In the genomic region with DNA sequence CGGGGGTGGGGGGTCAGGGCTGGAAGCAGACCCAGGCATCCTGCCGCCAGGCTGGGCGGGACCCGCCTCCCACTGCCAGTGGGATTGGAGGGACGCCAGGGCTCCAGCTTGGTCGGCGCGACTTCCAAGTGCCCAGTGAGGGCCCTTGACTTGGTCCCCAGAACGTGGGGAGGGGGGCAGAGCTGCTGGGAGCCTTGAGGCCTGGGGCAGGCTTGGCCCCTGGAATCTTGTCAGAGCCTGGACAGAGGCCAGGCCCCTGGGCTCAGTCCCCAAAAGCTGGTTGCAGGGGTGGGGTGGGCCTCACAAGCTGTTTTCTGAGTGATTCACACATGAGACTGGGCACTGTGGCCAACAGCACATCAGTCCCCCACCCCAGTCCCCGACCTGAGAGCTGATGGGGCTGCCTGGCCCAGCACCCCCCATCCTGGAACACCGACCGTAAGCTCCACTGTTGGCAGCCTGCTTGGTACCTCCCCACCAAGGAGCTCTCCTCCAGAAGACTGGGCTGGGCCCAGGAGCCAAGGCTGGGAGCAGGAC, we compare ENCODE assay signal across 8 cellular contexts. TPM values are rescaled to one million over a fixed set of nuclear protein-coding genes. Genes with fewer than 3 reads are reported as not detected.
DNase-seq lines count a peak whose midpoint lies in the region; ATAC-seq lines count a peak whose summit lies in the region.

No MANE protein-coding gene starts in this region.

- H3K27ac Mint-ChIP-seq in activated CD4-positive, alpha-beta T cell treated with anti-CD3 and anti-CD28 coated beads, Interleukin-2, amount 10 ng/mL, durations not matched to agents 24 days and 14 days = no peak overlapping the region
- peak overlapping the region; percentile 97 to 98 for H3K27ac Mint-ChIP-seq in effector memory CD8-positive, alpha-beta T cell
- peak overlapping the region; percentile 58 for H3K27ac Mint-ChIP-seq in stimulated activated effector memory CD8-positive, alpha-beta T cell treated with anti-CD3 and anti-CD28 coated beads, Interleukin-12 subunit alpha, Interleukin-12 subunit beta, amount 100 ng/mL, for 72 hours

- no peaks in the 10 kb centered on the region for H3K9me3 Mint-ChIP-seq in activated CD4-positive, alpha-beta T cell treated with anti-CD3 and anti-CD28 coated beads, Interleukin-2, amount 10 ng/mL, durations not matched to agents 24 days and 14 days
- H3K9me3 Mint-ChIP-seq in effector memory CD8-positive, alpha-beta T cell = no peaks in the 10 kb centered on the region
- no peaks in the 10 kb centered on the region for H3K9me3 Mint-ChIP-seq in stimulated activated effector memory CD8-positive, alpha-beta T cell treated with anti-CD3 and anti-CD28 coated beads, Interleukin-12 subunit alpha, Interleukin-12 subunit beta, amount 100 ng/mL, for 72 hours

- intact Hi-C loops in activated CD4-positive, alpha-beta T cell treated with anti-CD3 and anti-CD28 coated beads, Interleukin-2, amount 10 ng/mL, durations not matched to agents 24 days and 14 days (cut with micrococcal nuclease) = no loop called here

- peak; percentile 67 for DNase-seq in activated CD4-positive, alpha-beta T cell treated with anti-CD3 and anti-CD28 coated beads, Interleukin-2, amount 10 ng/mL, durations not matched to agents 24 days and 14 days
- DNase-seq in activated CD4-positive, alpha-beta T cell treated with anti-CD3 and anti-CD28 coated beads for 48 hours = no peak
- DNase-seq in NCI-H226 = peak; percentile 27
- DNase-seq in effector memory CD8-positive, alpha-beta T cell = no peak
- DNase-seq in stimulated activated effector memory CD8-positive, alpha-beta T cell treated with anti-CD3 and anti-CD28 coated beads, Interleukin-12 subunit alpha, Interleukin-12 subunit beta, amount 100 ng/mL, for 72 hours (ENCODE audit: low spot score in 2 of 2) = no peak
- DNase-seq in Ammon's horn (ENCODE audit: low spot score) = no peak
- no peak for DNase-seq in GM19238 (ENCODE audit: insufficient read length, low spot score)

- ATAC-seq in effector memory CD8-positive, alpha-beta T cell (replicated peaks) = no peak
- no peak for ATAC-seq in stimulated activated effector memory CD8-positive, alpha-beta T cell treated with anti-CD3 and anti-CD28 coated beads, Interleukin-12 subunit alpha, Interleukin-12 subunit beta, amount 100 ng/mL, for 72 hours
- no peak for ATAC-seq in HG02870 (IDR thresholded peaks at IDR 0.05; ENCODE audit: unreplicated experiment)

- no peaks in the 10 kb centered on the region for H3K27me3 Mint-ChIP-seq in activated CD4-positive, alpha-beta T cell treated with anti-CD3 and anti-CD28 coated beads, Interleukin-2, amount 10 ng/mL, durations not matched to agents 24 days and 14 days
- H3K27me3 Mint-ChIP-seq in effector memory CD8-positive, alpha-beta T cell = no peaks in the 10 kb centered on the region

- peaks cover 18% of the 10 kb centered on the region for H3K36me3 Mint-ChIP-seq in activated CD4-positive, alpha-beta T cell treated with anti-CD3 and anti-CD28 coated beads, Interleukin-2, amount 10 ng/mL, durations not matched to agents 24 days and 14 days (ENCODE audit: low read depth)
- peaks cover 53% of the 10 kb centered on the region for H3K36me3 Mint-ChIP-seq in effector memory CD8-positive, alpha-beta T cell (ENCODE audit: insufficient read depth)
- peaks cover 33% of the 10 kb centered on the region for H3K36me3 Mint-ChIP-seq in stimulated activated effector memory CD8-positive, alpha-beta T cell treated with anti-CD3 and anti-CD28 coated beads, Interleukin-12 subunit alpha, Interleukin-12 subunit beta, amount 100 ng/mL, for 72 hours

- H3K4me1 Mint-ChIP-seq in activated CD4-positive, alpha-beta T cell treated with anti-CD3 and anti-CD28 coated beads, Interleukin-2, amount 10 ng/mL, durations not matched to agents 24 days and 14 days = peaks cover 40% of the 10 kb centered on the region
- H3K4me1 Mint-ChIP-seq in effector memory CD8-positive, alpha-beta T cell (ENCODE audit: low read depth in 2 of 2) = peaks cover 54 to 56% of the 10 kb centered on the region in 2 donors
- H3K4me1 Mint-ChIP-seq in stimulated activated effector memory CD8-positive, alpha-beta T cell treated with anti-CD3 and anti-CD28 coated beads, Interleukin-12 subunit alpha, Interleukin-12 subunit beta, amount 100 ng/mL, for 72 hours = peaks cover 67% of the 10 kb centered on the region

- peak overlapping the region; percentile 37 for H3K4me3 Mint-ChIP-seq in activated CD4-positive, alpha-beta T cell treated with anti-CD3 and anti-CD28 coated beads, Interleukin-2, amount 10 ng/mL, durations not matched to agents 24 days and 14 days
- peak overlapping the region; percentile 94 to 95 for H3K4me3 Mint-ChIP-seq in effector memory CD8-positive, alpha-beta T cell
- H3K4me3 Mint-ChIP-seq in stimulated activated effector memory CD8-positive, alpha-beta T cell treated with anti-CD3 and anti-CD28 coated beads, Interleukin-12 subunit alpha, Interleukin-12 subunit beta, amount 100 ng/mL, for 72 hours = peak overlapping the region; percentile 69

RNA-seq across cellular contexts. Expression of a gene that starts 0.5 kb away (rescaled TPM):
- not detected in 2 replicates for total RNA-seq in activated CD4-positive, alpha-beta T cell treated with anti-CD3 and anti-CD28 coated beads, Interleukin-2, amount 10 ng/mL, durations not matched to agents 24 days and 14 days

RNA-seq across cellular contexts. Expression of a gene that starts 3.6 kb away (rescaled TPM):
- total RNA-seq in activated CD4-positive, alpha-beta T cell treated with anti-CD3 and anti-CD28 coated beads, Interleukin-2, amount 10 ng/mL, durations not matched to agents 24 days and 14 days = 87.8 and 90.2 TPM in 2 replicates

RNA-seq across cellular contexts. Expression of a gene that starts 13.0 kb away (rescaled TPM):
- total RNA-seq in activated CD4-positive, alpha-beta T cell treated with anti-CD3 and anti-CD28 coated beads, Interleukin-2, amount 10 ng/mL, durations not matched to agents 24 days and 14 days = not detected in 2 replicates

RNA-seq across cellular contexts. Expression of a gene that starts 18.5 kb away (rescaled TPM):
- not detected in 2 replicates for total RNA-seq in activated CD4-positive, alpha-beta T cell treated with anti-CD3 and anti-CD28 coated beads, Interleukin-2, amount 10 ng/mL, durations not matched to agents 24 days and 14 days

RNA-seq across cellular contexts. Expression of a gene that starts 32.2 kb away (rescaled TPM):
- 25.0 and 25.9 TPM in 2 replicates for total RNA-seq in activated CD4-positive, alpha-beta T cell treated with anti-CD3 and anti-CD28 coated beads, Interleukin-2, amount 10 ng/mL, durations not matched to agents 24 days and 14 days

Comparison
In these comparisons a context has a peak if more than half of its experiments do, and no peak if none do; other contexts are left out.
1. DNase-seq: peak in activated CD4-positive, alpha-beta T cell treated with anti-CD3 and anti-CD28 coated beads, Interleukin-2, amount 10 ng/mL, durations not matched to agents 24 days and 14 days (single experiment) and NCI-H226 (single experiment); none in activated CD4-positive, alpha-beta T cell treated with anti-CD3 and anti-CD28 coated beads for 48 hours (single experiment), effector memory CD8-positive, alpha-beta T cell (0 of 3), stimulated activated effector memory CD8-positive, alpha-beta T cell treated with anti-CD3 and anti-CD28 coated beads, Interleukin-12 subunit alpha, Interleukin-12 subunit beta, amount 100 ng/mL, for 72 hours (0 of 2), Ammon's horn (single experiment) and GM19238 (single experiment).
2. H3K4me3 Mint-ChIP-seq: peak in every context shown above with its lines; median percentile 94 in effector memory CD8-positive, alpha-beta T cell; 69 in stimulated activated effector memory CD8-positive, alpha-beta T cell treated with anti-CD3 and anti-CD28 coated beads, Interleukin-12 subunit alpha, Interleukin-12 subunit beta, amount 100 ng/mL, for 72 hours; 37 in activated CD4-positive, alpha-beta T cell treated with anti-CD3 and anti-CD28 coated beads, Interleukin-2, amount 10 ng/mL, durations not matched to agents 24 days and 14 days.